Comparison of ENCODE assay signal across 16 cellular contexts in genomic region chr4:114997596-114997995, GRCh38.
DNase-seq lines count a peak whose midpoint lies in the region; ATAC-seq and TF ChIP-seq lines count a peak whose summit lies in the region.
"Had no signal": no experiment of that assay in that cellular context is flagged by ENCODE, and none has a peak within 500 bp of the region (broad histone marks: within the 10 kb centered on the region; RNA-seq: fewer than 3 reads in every experiment).

No MANE protein-coding gene starts in this region.

- H3K27ac ChIP-seq in A673 (ENCODE audit: low read depth, low read length, poor library complexity, severe bottlenecking) (no peak overlapping the region), PC-3 (ENCODE audit: low read length) (no peak overlapping the region)
- H3K27ac ChIP-seq: C4-2B, PC-9 had no signal

- H3K9ac ChIP-seq in PC-3 (ENCODE audit: low read length), result no peak overlapping the region

- H3K4me1 ChIP-seq in A673 (ENCODE audit: insufficient read depth, low read length, poor library complexity, severe bottlenecking) (peaks cover 25% of the 10 kb centered on the region), PC-3 (ENCODE audit: insufficient read depth, low read length) (no peaks in the 10 kb centered on the region)

- no peaks in the 10 kb centered on the region for H3K27me3 Mint-ChIP-seq in activated CD8-positive, alpha-beta T cell treated with anti-CD3 and anti-CD28 coated beads, Interleukin-2, amount 10 ng/mL, durations not matched to agents 7 days and 5 days (ENCODE audit: low read depth)

- H3K4me1 Mint-ChIP-seq in activated CD8-positive, alpha-beta T cell treated with anti-CD3 and anti-CD28 coated beads, Interleukin-2, amount 10 ng/mL, durations not matched to agents 7 days and 5 days (ENCODE audit: low read depth), result no peaks in the 10 kb centered on the region

- no peak overlapping the region for H3K4me2 ChIP-seq in PC-3 (ENCODE audit: low read length)
- H3K4me2 ChIP-seq: PC-9 had no signal

- H3K36me3 ChIP-seq in A673 (ENCODE audit: insufficient read depth, low read length, poor library complexity, severe bottlenecking) (no peaks in the 10 kb centered on the region), PC-3 (ENCODE audit: low read depth, low read length) (no peaks in the 10 kb centered on the region)

- TF ChIP-seq CTCF in A673 (conservative IDR thresholded peaks at IDR 0.05; ENCODE audit: low read depth, low read length) (no peak), PC-3 (conservative IDR thresholded peaks at IDR 0.05; ENCODE audit: low read depth, low read length) (no peak)

- no peaks in the 10 kb centered on the region for H3K9me3 Mint-ChIP-seq in activated CD8-positive, alpha-beta T cell treated with anti-CD3 and anti-CD28 coated beads, Interleukin-2, amount 10 ng/mL, durations not matched to agents 7 days and 5 days (ENCODE audit: insufficient read depth)

- H4K20me1 ChIP-seq in PC-3 (ENCODE audit: low read length), result no peaks in the 10 kb centered on the region

- no peak overlapping the region for H3K4me3 Mint-ChIP-seq in activated CD8-positive, alpha-beta T cell treated with anti-CD3 and anti-CD28 coated beads, Interleukin-2, amount 10 ng/mL, durations not matched to agents 7 days and 5 days

- H2AFZ ChIP-seq in PC-3 (ENCODE audit: low read length), result no peak overlapping the region
- H2AFZ ChIP-seq: PC-9 had no signal

- DNase-seq in A673 (ENCODE audit: low spot score) (peak; percentile 58), PC-3 (no peak), astrocyte of the hippocampus (ENCODE audit: low read depth, low spot score) (peak; percentile 40), iris pigment epithelial cell (ENCODE audit: low read depth) (peak; percentile 3), NCI-H2196 (lab: John Stamatoyannopoulos, UW; ENCODE audit: unreplicated experiment) (no peak)
- no peak for DNase-seq in activated CD8-positive, alpha-beta T cell treated with anti-CD3 and anti-CD28 coated beads, Interleukin-2, amount 10 ng/mL, durations not matched to agents 7 days and 5 days
- DNase-seq: COR-L47, KBM-7, NCI-H1092, NCI-H345, NCI-H526 treated with DMSO at 0.1 percent for 48 hours, PC-9, Right ventricle myocardium superior had no signal

- H3K9me2 ChIP-seq in PC-3 (replicated peaks; ENCODE audit: low read length), result no peaks in the 10 kb centered on the region

- H3K27me3 ChIP-seq in A673 (replicated peaks; ENCODE audit: insufficient read depth, low read depth, low read length, poor library complexity), result no peaks in the 10 kb centered on the region
- H3K27me3 ChIP-seq in PC-3 (ENCODE audit: low read length), result no peaks in the 10 kb centered on the region

- POLR2A ChIA-PET in A673 (lab: Charles Lee; ENCODE audit: low non-redundant PET), result interaction anchor here (0.7 kb wide), 1 partner anchor 88 kb away, joined by 5 read pairs; no protein-coding TSS in a partner anchor
- POLR2A ChIA-PET in PC-3 (lab: Charles Lee; ENCODE audit: unreplicated experiment), result no interaction called here
- POLR2A ChIA-PET in activated CD8-positive, alpha-beta T cell treated with anti-CD3 and anti-CD28 coated beads, Interleukin-2, amount 10 ng/mL, durations not matched to agents 7 days and 5 days (lab: Charles Lee), result no interaction called here

- BruUV-seq in A673 (replicated peaks; lab: Mats Ljungman, UMichigan), result no TSS peak
- no TSS peak for BruUV-seq in PC-3 (replicated peaks; lab: Mats Ljungman, UMichigan)

- no peak overlapping the region for H3K4me3 ChIP-seq in A673 (ENCODE audit: low read depth, low read length, poor library complexity, severe bottlenecking)
- H3K4me3 ChIP-seq in PC-3 (ENCODE audit: low read length), result no peak overlapping the region
- H3K4me3 ChIP-seq: PC-9 had no signal

- H3K79me2 ChIP-seq in PC-3 (ENCODE audit: low read length), result no peaks in the 10 kb centered on the region

- no peaks in the 10 kb centered on the region for H3K36me3 Mint-ChIP-seq in activated CD8-positive, alpha-beta T cell treated with anti-CD3 and anti-CD28 coated beads, Interleukin-2, amount 10 ng/mL, durations not matched to agents 7 days and 5 days (ENCODE audit: low read depth)

- no peaks in the 10 kb centered on the region for H3K9me3 ChIP-seq in A673 (ENCODE audit: low read depth, low read length, poor library complexity, severe bottlenecking)
- H3K9me3 ChIP-seq in PC-3 (ENCODE audit: low read length), result no peaks in the 10 kb centered on the region

- H3K27ac Mint-ChIP-seq in activated CD8-positive, alpha-beta T cell treated with anti-CD3 and anti-CD28 coated beads, Interleukin-2, amount 10 ng/mL, durations not matched to agents 7 days and 5 days, result no peak overlapping the region

- ATAC-seq in PC-3 (peak; percentile 71), HG03571 (IDR thresholded peaks at IDR 0.05; ENCODE audit: unreplicated experiment) (no peak), HG03457 (IDR thresholded peaks at IDR 0.05; ENCODE audit: unreplicated experiment) (no peak)
- ATAC-seq in activated CD8-positive, alpha-beta T cell treated with anti-CD3 and anti-CD28 coated beads, Interleukin-2, amount 10 ng/mL, durations not matched to agents 7 days and 5 days, result no peak

- intact Hi-C loops in A673 (cut with micrococcal nuclease; ENCODE audit: unreplicated experiment), result no loop called here
- intact Hi-C loops in PC-3 (cut with micrococcal nuclease), result no loop called here

- CTCF ChIA-PET in A673 (lab: Charles Lee), result no interaction called here
- CTCF ChIA-PET in PC-3 (lab: Charles Lee), result no interaction called here
- CTCF ChIA-PET in activated CD8-positive, alpha-beta T cell treated with anti-CD3 and anti-CD28 coated beads, Interleukin-2, amount 10 ng/mL, durations not matched to agents 7 days and 5 days (lab: Charles Lee), result no interaction called here

- H3F3A ChIP-seq in PC-3 (ENCODE audit: low read length, unreplicated experiment), result no peaks in the 10 kb centered on the region

Comparison
In these comparisons a context has a peak if more than half of its experiments do, and no peak if none do; other contexts are left out.
1. DNase-seq: peak in A673 (single experiment), astrocyte of the hippocampus (single experiment) and iris pigment epithelial cell (single experiment); none in PC-3 (single experiment), activated CD8-positive, alpha-beta T cell treated with anti-CD3 and anti-CD28 coated beads, Interleukin-2, amount 10 ng/mL, durations not matched to agents 7 days and 5 days (single experiment) and NCI-H2196 (single experiment).